Comparison of ENCODE assay signal across 20 cellular contexts in the genomic region with DNA sequence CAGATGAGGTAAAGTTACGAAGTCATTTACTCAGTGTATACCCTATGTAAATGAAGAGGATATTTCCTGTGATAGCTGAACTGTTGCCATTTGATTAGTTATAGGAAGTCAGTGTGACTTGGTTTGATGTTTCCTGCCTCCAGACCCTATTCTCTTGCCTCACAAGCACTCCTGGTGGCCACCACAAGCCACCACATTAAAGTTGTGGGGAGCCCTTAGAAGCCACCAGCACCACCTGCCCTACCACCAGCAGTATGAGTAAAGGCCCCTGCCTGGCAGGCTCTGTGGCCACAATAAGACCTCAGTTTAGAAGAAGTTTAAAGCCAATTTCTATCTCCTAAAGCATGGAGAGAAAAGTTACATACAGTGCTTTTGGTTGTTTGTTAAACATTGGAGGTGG.
A peak's percentile ranks its signal among the peaks of the same experiment; 100 is the strongest.
DNase-seq lines count a peak whose midpoint lies in the region; ATAC-seq, FAIRE-seq and TF ChIP-seq lines count a peak whose summit lies in the region.
"Had no signal": no experiment of that assay in that cellular context is flagged by ENCODE, and none has a peak within 500 bp of the region (broad histone marks: within the 10 kb centered on the region; RNA-seq: fewer than 3 reads in every experiment).

No MANE protein-coding gene starts in this region.

- H3K56ac ChIP-seq in H1 (replicated peaks; ENCODE audit: insufficient read length, low read depth, low read length): no peak overlapping the region

- intact Hi-C loops in activated CD4-positive, alpha-beta T cell treated with anti-CD3 and anti-CD28 coated beads, Interleukin-2, amount 10 ng/mL, durations not matched to agents 24 days and 14 days (cut with micrococcal nuclease): loop anchor here (2.0 to 10.0 kb wide), 2 partner anchors 46 to 250 kb away; no protein-coding TSS in a partner anchor

- H4K20me1 ChIP-seq in H1 (replicated peaks in 1 of 2; ENCODE audit: control insufficient read depth in 1 of 2, insufficient read depth in 2 of 2, low read length in 2 of 2): no peaks in the 10 kb centered on the region
- H4K20me1 ChIP-seq: BLaER1 treated with 17β-estradiol and CSF1 and Interleukin-3, amounts not matched to agents 10 nM and 100 nM had no signal

- H4K5ac ChIP-seq in H1 (ENCODE audit: insufficient read length, low read depth, low read length): no peak overlapping the region

- 0 out of 2 replicates have a peak overlapping the region, but pooled peaks have one; percentile 69 for H3K27ac ChIP-seq in H1 (ENCODE audit: low read depth, low read length)
- H3K27ac ChIP-seq: BLaER1 treated with 17β-estradiol and CSF1 and Interleukin-3, amounts not matched to agents 10 nM and 100 nM; body of pancreas; colonic mucosa; skin epidermis; suprapubic skin had no signal

- H2BK15ac ChIP-seq in H1 (ENCODE audit: low read length): no peak overlapping the region

- peaks cover 6% of the 10 kb centered on the region in 2 experiments; a peak in 3 of 4 replicates for H3K9me3 ChIP-seq in H1 (ENCODE audit: insufficient read depth in 2 of 2, low read depth in 1 of 2, low read length in 1 of 2)
- H3K9me3 ChIP-seq: BLaER1 treated with 17β-estradiol and CSF1 and Interleukin-3, amounts not matched to agents 10 nM and 100 nM; body of pancreas; colonic mucosa; suprapubic skin had no signal

- no peak for TF ChIP-seq POLR2A in H1 (IDR thresholded peaks at IDR 0.05; ENCODE audit: control extremely low read depth in 1 of 2, low read depth in 2 of 2, low read length in 2 of 2)

- H2BK5ac ChIP-seq in H1 (ENCODE audit: low read depth, low read length): peak overlapping the region; percentile 69; the same call in 1 of the 2 replicates

- peaks cover 5% of the 10 kb centered on the region for H3K27me3 Mint-ChIP-seq in activated CD4-positive, alpha-beta T cell treated with anti-CD3 and anti-CD28 coated beads, Interleukin-2, amount 10 ng/mL, durations not matched to agents 24 days and 14 days
- H3K27me3 Mint-ChIP-seq in T-helper 2 cell treated with Interferon-gamma antibody and Interleukin-4, amounts not matched to agents 5 μg/mL and 100 μg/mL, for 36 hours (ENCODE audit: low read depth): peaks cover 3% of the 10 kb centered on the region

- POLR2A ChIA-PET in H1 (lab: Charles Lee; ENCODE audit: partially characterized antibody): interaction anchor here (0.7 kb wide), 1 partner anchor 60 kb away, joined by 3 read pairs; no protein-coding TSS in a partner anchor

- H3K4me2 ChIP-seq in H1 (ENCODE audit: insufficient read depth in 1 of 2, low read depth in 2 of 2, low read length in 2 of 2): no peak overlapping the region
- H3K4me2 ChIP-seq: BLaER1 treated with 17β-estradiol and CSF1 and Interleukin-3, amounts not matched to agents 10 nM and 100 nM had no signal

- no peak for FAIRE-seq in H1 (lab: Jason Lieb, UNC)
- FAIRE-seq: G401.6, GM12878 had no signal

- no peak overlapping the region for H2BK12ac ChIP-seq in H1 (ENCODE audit: low read depth, low read length)

- H3K4ac ChIP-seq in H1 (replicated peaks; ENCODE audit: insufficient read length, low read depth, low read length): no peak overlapping the region

- no peaks in the 10 kb centered on the region for H3K79me1 ChIP-seq in H1 (ENCODE audit: low read depth, low read length)

- H4K8ac ChIP-seq in H1 (ENCODE audit: extremely low read depth, insufficient read depth, low read length): no peak overlapping the region

- H3K4me1 Mint-ChIP-seq in activated CD4-positive, alpha-beta T cell treated with anti-CD3 and anti-CD28 coated beads, Interleukin-2, amount 10 ng/mL, durations not matched to agents 24 days and 14 days: peaks cover 15% of the 10 kb centered on the region
- peaks cover 25% of the 10 kb centered on the region for H3K4me1 Mint-ChIP-seq in T-helper 2 cell treated with Interferon-gamma antibody and Interleukin-4, amounts not matched to agents 5 μg/mL and 100 μg/mL, for 36 hours (ENCODE audit: low read depth)
- H3K4me1 Mint-ChIP-seq: activated naive CD4-positive, alpha-beta T cell treated with anti-CD3 and anti-CD28 coated beads, Interleukin-2, amount 50 U/mL, for 24 hours had no signal

- no peak overlapping the region for H3K4me3 ChIP-seq in H1 (ENCODE audit: extremely low read depth in 1 of 4, insufficient read depth in 2 of 4, low read depth in 3 of 4, low read length in 4 of 4)
- H3K4me3 ChIP-seq: BLaER1 treated with 17β-estradiol and CSF1 and Interleukin-3, amounts not matched to agents 10 nM and 100 nM; body of pancreas; colonic mucosa; GM12878; skin epidermis; suprapubic skin had no signal

- H2BK20ac ChIP-seq in H1 (ENCODE audit: low read length): peak overlapping the region; percentile 86

- H2AFZ ChIP-seq in H1 (ENCODE audit: low read length): no peak overlapping the region

- no peaks in the 10 kb centered on the region for H3K27me3 ChIP-seq in H1 (replicated peaks in 1 of 4; ENCODE audit: control insufficient read depth in 3 of 4, extremely low read depth in 1 of 4, insufficient read depth in 3 of 4, low read length in 3 of 4)
- H3K27me3 ChIP-seq: BLaER1 treated with 17β-estradiol and CSF1 and Interleukin-3, amounts not matched to agents 10 nM and 100 nM; body of pancreas; colonic mucosa; suprapubic skin had no signal

- peak overlapping the region; percentile 25; the same call in 1 of the 2 replicates for H3K18ac ChIP-seq in H1 (ENCODE audit: extremely low read depth, low read length)

- H3K14ac ChIP-seq in H1 (ENCODE audit: insufficient read length): no peak overlapping the region

- CTCF ChIA-PET in H1 (lab: Charles Lee; ENCODE audit: partially characterized antibody): interaction anchor here (0.7 kb wide), 1 partner anchor 657 kb away, joined by 3 read pairs; no protein-coding TSS in a partner anchor

- peak; percentile 74 for ATAC-seq in GM18868 (IDR thresholded peaks at IDR 0.05; ENCODE audit: unreplicated experiment)
- ATAC-seq: body of pancreas, GM12878, left ventricle myocardium superior had no signal

- H3K4me3 Mint-ChIP-seq in activated CD4-positive, alpha-beta T cell treated with anti-CD3 and anti-CD28 coated beads, Interleukin-2, amount 10 ng/mL, durations not matched to agents 24 days and 14 days: no peak overlapping the region
- H3K4me3 Mint-ChIP-seq in T-helper 2 cell treated with Interferon-gamma antibody and Interleukin-4, amounts not matched to agents 5 μg/mL and 100 μg/mL, for 36 hours: peak overlapping the region; percentile 54
- H3K4me3 Mint-ChIP-seq: activated naive CD4-positive, alpha-beta T cell treated with anti-CD3 and anti-CD28 coated beads, Interleukin-2, amount 50 U/mL, for 24 hours had no signal

- H3K4me1 ChIP-seq in H1 (replicated peaks in 1 of 4; ENCODE audit: control insufficient read depth in 3 of 4, insufficient read depth in 4 of 4, low read length in 3 of 4): peaks cover 0 to 8% (median 3%) of the 10 kb centered on the region in 4 experiments; a peak in 4 of 7 replicates
- H3K4me1 ChIP-seq: BLaER1 treated with 17β-estradiol and CSF1 and Interleukin-3, amounts not matched to agents 10 nM and 100 nM; body of pancreas; colonic mucosa; suprapubic skin had no signal

- DNase-seq in activated CD4-positive, alpha-beta T cell treated with anti-CD3 and anti-CD28 coated beads, Interleukin-2, amount 10 ng/mL, durations not matched to agents 24 days and 14 days: peak; percentile 78
- no peak for DNase-seq in activated CD4-positive, alpha-beta T cell treated with anti-CD3 and anti-CD28 coated beads, Interleukin-2, amount 50 U/mL, for 1 hour
- peak; percentile 54 for DNase-seq in T-helper 2 cell treated with Interferon-gamma antibody and Interleukin-4, amounts not matched to agents 5 μg/mL and 100 μg/mL, for 36 hours (ENCODE audit: low spot score)
- DNase-seq in H1 (ENCODE audit: low read depth in 1 of 2, low spot score in 2 of 2) (no peak), NCI-H146 (lab: John Stamatoyannopoulos, UW) (no peak), NCI-H345 treated with DMSO at 0.1 percent for 48 hours (lab: John Stamatoyannopoulos, UW; ENCODE audit: unreplicated experiment) (no peak), NCI-H2227 treated with DMSO at 0.1 percent for 48 hours (lab: John Stamatoyannopoulos, UW) (no peak)
- DNase-seq: body of pancreas, colonic mucosa, left ventricle myocardium superior, NCI-H1048, NCI-H2081 treated with DMSO at 0.1 percent for 48 hours, NCI-H510A had no signal

- no peak overlapping the region for H4K91ac ChIP-seq in H1 (replicated peaks; ENCODE audit: insufficient read length, low read length)

- H3K9ac ChIP-seq in H1 (replicated peaks in 1 of 4; ENCODE audit: extremely low read depth in 1 of 4, low read depth in 3 of 4, low read length in 3 of 4): no peak overlapping the region
- H3K9ac ChIP-seq: BLaER1 treated with 17β-estradiol and CSF1 and Interleukin-3, amounts not matched to agents 10 nM and 100 nM had no signal

- no peaks in the 10 kb centered on the region for H3K79me2 ChIP-seq in H1 (ENCODE audit: control insufficient read depth in 1 of 2, insufficient read depth in 2 of 2, low read length in 2 of 2)

- no peak overlapping the region for H3K23ac ChIP-seq in H1 (ENCODE audit: insufficient read length)

- H3K36me3 ChIP-seq in H1 (ENCODE audit: control insufficient read depth in 2 of 4, insufficient read depth in 4 of 4, low read length in 3 of 4): peaks cover 0 to 3% (median under 1%) of the 10 kb centered on the region in 4 experiments; a peak in 2 of 8 replicates
- H3K36me3 ChIP-seq: BLaER1 treated with 17β-estradiol and CSF1 and Interleukin-3, amounts not matched to agents 10 nM and 100 nM; colonic mucosa; suprapubic skin had no signal

- H3K27ac Mint-ChIP-seq in activated CD4-positive, alpha-beta T cell treated with anti-CD3 and anti-CD28 coated beads, Interleukin-2, amount 10 ng/mL, durations not matched to agents 24 days and 14 days: peak overlapping the region; percentile 32
- H3K27ac Mint-ChIP-seq in T-helper 2 cell treated with Interferon-gamma antibody and Interleukin-4, amounts not matched to agents 5 μg/mL and 100 μg/mL, for 36 hours: peak overlapping the region; percentile 62
- H3K27ac Mint-ChIP-seq: activated naive CD4-positive, alpha-beta T cell treated with anti-CD3 and anti-CD28 coated beads, Interleukin-2, amount 50 U/mL, for 24 hours had no signal

- H3K36me3 Mint-ChIP-seq in activated CD4-positive, alpha-beta T cell treated with anti-CD3 and anti-CD28 coated beads, Interleukin-2, amount 10 ng/mL, durations not matched to agents 24 days and 14 days (ENCODE audit: low read depth): no peaks in the 10 kb centered on the region
- peaks cover 4% of the 10 kb centered on the region for H3K36me3 Mint-ChIP-seq in T-helper 2 cell treated with Interferon-gamma antibody and Interleukin-4, amounts not matched to agents 5 μg/mL and 100 μg/mL, for 36 hours (ENCODE audit: low read depth)
- H3K36me3 Mint-ChIP-seq: activated naive CD4-positive, alpha-beta T cell treated with anti-CD3 and anti-CD28 coated beads, Interleukin-2, amount 50 U/mL, for 24 hours had no signal

- 67% methylated on average over 1 of the region's 1 CpG; no CpG with 5 or more reads in 1 of the 2 experiments for WGBS in H1 (ENCODE audit: extremely low coverage in 1 of 2, insufficient coverage in 1 of 2, insufficient read length in 1 of 2, insufficient replicate concordance in 2 of 2, low coverage in 1 of 2, low lambda C conversion rate in 2 of 2, missing lambda C conversion rate in 1 of 2), 2 experiments

- peak overlapping the region; percentile 39; the same call in 1 of the 2 replicates for H2AK5ac ChIP-seq in H1 (ENCODE audit: low read depth, low read length)

- H3K9me3 Mint-ChIP-seq in activated CD4-positive, alpha-beta T cell treated with anti-CD3 and anti-CD28 coated beads, Interleukin-2, amount 10 ng/mL, durations not matched to agents 24 days and 14 days: peaks cover 13% of the 10 kb centered on the region
- peaks cover 4% of the 10 kb centered on the region for H3K9me3 Mint-ChIP-seq in T-helper 2 cell treated with Interferon-gamma antibody and Interleukin-4, amounts not matched to agents 5 μg/mL and 100 μg/mL, for 36 hours
- H3K9me3 Mint-ChIP-seq: activated naive CD4-positive, alpha-beta T cell treated with anti-CD3 and anti-CD28 coated beads, Interleukin-2, amount 50 U/mL, for 24 hours had no signal

- H2BK120ac ChIP-seq in H1 (replicated peaks; ENCODE audit: low read depth, low read length): peak overlapping the region; percentile 7

- peak; percentile 13 to 39; a peak in 2 of 4 replicates for TF ChIP-seq RAD21 in H1 (IDR thresholded peaks at IDR 0.05 in 1 of 2, conservative IDR thresholded peaks at IDR 0.05 in 1 of 2; ENCODE audit: low read depth in 2 of 2, low read length in 2 of 2)

- no peak for TF ChIP-seq EP300 in H1 (IDR thresholded peaks at IDR 0.05; ENCODE audit: borderline replicate concordance in 1 of 2, low read depth in 2 of 2, low read length in 2 of 2)

- no peaks in the 10 kb centered on the region for H3K23me2 ChIP-seq in H1 (ENCODE audit: low read depth, low read length)

- TF ChIP-seq CTCF in H1 (IDR thresholded peaks at IDR 0.05; ENCODE audit: control extremely low read depth in 1 of 3, insufficient read depth in 1 of 3, low read depth in 1 of 3, low read length in 3 of 3): peak in 2 of 3 experiments; percentile 3 to 21; a peak in 2 of 4 replicates

Comparison
In these comparisons a context has a peak if more than half of its experiments do, and no peak if none do; other contexts are left out.
1. DNase-seq: peak in activated CD4-positive, alpha-beta T cell treated with anti-CD3 and anti-CD28 coated beads, Interleukin-2, amount 10 ng/mL, durations not matched to agents 24 days and 14 days (single experiment) and T-helper 2 cell treated with Interferon-gamma antibody and Interleukin-4, amounts not matched to agents 5 μg/mL and 100 μg/mL, for 36 hours (single experiment); none in activated CD4-positive, alpha-beta T cell treated with anti-CD3 and anti-CD28 coated beads, Interleukin-2, amount 50 U/mL, for 1 hour (single experiment), H1 (0 of 2), NCI-H146 (single experiment), NCI-H345 treated with DMSO at 0.1 percent for 48 hours (single experiment) and NCI-H2227 treated with DMSO at 0.1 percent for 48 hours (single experiment).